12 cellular contexts compared by ENCODE assay signal in genomic region chr17:39756376-39757079, GRCh38. TPM values are rescaled to one million over a fixed set of nuclear protein-coding genes. Genes with fewer than 3 reads are reported as not detected.
DNase-seq lines count a peak whose midpoint lies in the region; ATAC-seq and TF ChIP-seq lines count a peak whose summit lies in the region.
"Had no signal": no experiment of that assay in that cellular context is flagged by ENCODE, and none has a peak within 500 bp of the region (broad histone marks: within the 10 kb centered on the region; RNA-seq: fewer than 3 reads in every experiment).

No MANE protein-coding gene starts in this region.

- no peaks in the 10 kb centered on the region for H3K9me3 Mint-ChIP-seq in activated T-cell treated with anti-CD3 and anti-CD28 coated beads, Interleukin-2, amount 50 U/mL, for 4 hours
- no peaks in the 10 kb centered on the region for H3K9me3 Mint-ChIP-seq in effector memory CD8-positive, alpha-beta T cell
- no peaks in the 10 kb centered on the region for H3K9me3 Mint-ChIP-seq in stimulated activated naive CD8-positive, alpha-beta T cell treated with anti-CD3 and anti-CD28 coated beads, Interleukin-15, amount 100 ng/mL, for 72 hours

- no peak for ATAC-seq in activated T-cell treated with anti-CD3 and anti-CD28 coated beads, Interleukin-2, amount 50 U/mL, for 4 hours
- ATAC-seq in effector memory CD8-positive, alpha-beta T cell (replicated peaks) = no peak
- no peak for ATAC-seq in stimulated activated naive CD8-positive, alpha-beta T cell treated with anti-CD3 and anti-CD28 coated beads, Interleukin-15, amount 100 ng/mL, for 72 hours
- no peak for ATAC-seq in HG03378 (IDR thresholded peaks at IDR 0.05; ENCODE audit: unreplicated experiment)
- ATAC-seq: heart right ventricle had no signal

- peak overlapping the region; percentile 45 for H3K4me3 Mint-ChIP-seq in activated T-cell treated with anti-CD3 and anti-CD28 coated beads, Interleukin-2, amount 50 U/mL, for 4 hours
- peak overlapping the region; percentile 87 to 90 for H3K4me3 Mint-ChIP-seq in effector memory CD8-positive, alpha-beta T cell
- H3K4me3 Mint-ChIP-seq in stimulated activated naive CD8-positive, alpha-beta T cell treated with anti-CD3 and anti-CD28 coated beads, Interleukin-15, amount 100 ng/mL, for 72 hours = peak overlapping the region; percentile 74 to 93

- peak overlapping the region; percentile 93 to 97 for H3K27ac Mint-ChIP-seq in effector memory CD8-positive, alpha-beta T cell
- H3K27ac Mint-ChIP-seq in stimulated activated naive CD8-positive, alpha-beta T cell treated with anti-CD3 and anti-CD28 coated beads, Interleukin-15, amount 100 ng/mL, for 72 hours = peak overlapping the region in 1 of 2 donors; percentile 72

- peaks cover 75% of the 10 kb centered on the region for H3K4me1 Mint-ChIP-seq in activated T-cell treated with anti-CD3 and anti-CD28 coated beads, Interleukin-2, amount 50 U/mL, for 4 hours (ENCODE audit: low read depth)
- peaks cover 61 to 62% of the 10 kb centered on the region in 2 donors for H3K4me1 Mint-ChIP-seq in effector memory CD8-positive, alpha-beta T cell (ENCODE audit: low read depth in 2 of 2)
- peaks cover 88% of the 10 kb centered on the region for H3K4me1 Mint-ChIP-seq in stimulated activated naive CD8-positive, alpha-beta T cell treated with anti-CD3 and anti-CD28 coated beads, Interleukin-15, amount 100 ng/mL, for 72 hours

- DNase-seq in activated T-cell treated with anti-CD3 and anti-CD28 coated beads, Interleukin-2, amount 50 U/mL, for 4 hours = no peak
- DNase-seq in activated T-cell treated with anti-CD3 and anti-CD28 coated beads for 4 hours (no peak), NCI-H446 treated with DMSO at 0.1 percent for 48 hours (lab: John Stamatoyannopoulos, UW) (no peak), SW480 (ENCODE audit: low spot score) (no peak)
- no peak for DNase-seq in effector memory CD8-positive, alpha-beta T cell
- no peak for DNase-seq in stimulated activated naive CD8-positive, alpha-beta T cell treated with anti-CD3 and anti-CD28 coated beads, Interleukin-15, amount 100 ng/mL, for 72 hours
- DNase-seq: heart right ventricle, NCI-H1417, NCI-H69 had no signal

- H3K36me3 Mint-ChIP-seq in activated T-cell treated with anti-CD3 and anti-CD28 coated beads, Interleukin-2, amount 50 U/mL, for 4 hours (ENCODE audit: insufficient read depth) = peaks cover 10% of the 10 kb centered on the region
- H3K36me3 Mint-ChIP-seq in effector memory CD8-positive, alpha-beta T cell (ENCODE audit: insufficient read depth) = peaks cover 74% of the 10 kb centered on the region

- peak; percentile 15; the same call in 1 of the 2 replicates for TF ChIP-seq POLR2A in Raji (IDR thresholded peaks at IDR 0.05; ENCODE audit: insufficient read depth, low read depth, low read length)

- no peaks in the 10 kb centered on the region for H3K27me3 Mint-ChIP-seq in activated T-cell treated with anti-CD3 and anti-CD28 coated beads, Interleukin-2, amount 50 U/mL, for 4 hours (ENCODE audit: low read depth)
- H3K27me3 Mint-ChIP-seq in effector memory CD8-positive, alpha-beta T cell = no peaks in the 10 kb centered on the region
- H3K27me3 Mint-ChIP-seq in stimulated activated naive CD8-positive, alpha-beta T cell treated with anti-CD3 and anti-CD28 coated beads, Interleukin-15, amount 100 ng/mL, for 72 hours = no peaks in the 10 kb centered on the region

RNA-seq across cellular contexts. Expression of gene GRB7, which starts 18.8 kb away (rescaled TPM):
- under 1 TPM; 0.43 to 0.73 (median 0.47) TPM for total RNA-seq in activated T-cell treated with anti-CD3 and anti-CD28 coated beads, Interleukin-2, amount 50 U/mL, for 4 hours
- total RNA-seq: pulmonary artery endothelial cell had no signal

RNA-seq across cellular contexts. Expression of gene MIEN1, which starts 26.2 kb away (rescaled TPM):
- 10 to 100 TPM; 43.2 to 48.6 (median 45.7) TPM for total RNA-seq in activated T-cell treated with anti-CD3 and anti-CD28 coated beads, Interleukin-2, amount 50 U/mL, for 4 hours

RNA-seq across cellular contexts. Expression of gene ERBB2, which starts 56.7 kb away (rescaled TPM):
- 1 to 10 TPM; 2.3 to 3.4 (median 2.9) TPM for total RNA-seq in activated T-cell treated with anti-CD3 and anti-CD28 coated beads, Interleukin-2, amount 50 U/mL, for 4 hours
